ENCODE assay signal across 8 cellular contexts in the genomic region with DNA sequence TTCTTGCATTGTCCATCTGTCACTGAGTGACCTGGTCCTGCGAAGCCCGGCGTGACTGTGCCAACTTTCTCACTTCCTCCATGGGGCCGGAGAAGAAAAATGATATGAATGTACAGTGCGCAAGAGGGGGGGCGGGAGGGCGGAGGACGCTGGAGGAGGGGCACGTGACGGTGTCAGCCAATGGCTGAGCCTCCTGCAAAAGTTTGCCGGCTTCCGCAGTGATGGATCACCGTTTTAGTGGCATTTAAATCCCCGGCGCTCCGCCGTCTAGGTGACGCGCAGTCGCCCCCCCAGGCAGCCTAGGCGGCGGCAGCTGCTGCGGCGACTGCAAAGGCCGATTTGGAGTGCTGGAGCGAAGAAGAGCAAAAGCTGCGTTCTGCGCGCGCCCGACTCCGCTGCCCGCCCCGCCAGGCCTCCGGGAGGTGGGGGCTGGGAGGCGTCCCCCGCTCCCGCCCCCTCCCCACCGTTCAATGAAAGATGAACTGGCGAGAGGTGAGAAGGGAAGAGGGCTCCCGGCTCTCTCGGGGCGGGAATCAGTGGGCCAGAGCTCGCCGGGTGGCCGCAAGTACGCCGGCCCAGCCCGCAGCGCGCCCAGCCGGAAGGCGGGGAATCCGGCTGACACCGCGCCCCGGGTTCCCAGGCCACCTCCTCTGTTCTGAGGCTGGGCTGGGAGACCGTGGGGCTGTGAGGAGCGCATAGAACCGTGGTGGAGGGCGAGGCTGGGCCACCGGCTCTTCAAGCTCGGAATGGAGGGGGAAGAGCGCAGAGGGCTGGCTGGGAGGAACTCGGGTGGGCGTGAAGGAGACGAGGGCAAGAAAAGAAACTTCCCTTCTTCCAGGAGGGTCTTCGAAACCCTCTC. TPM values are rescaled to one million over a fixed set of nuclear protein-coding genes. Genes with fewer than 3 reads are reported as not detected.
A peak's percentile ranks its signal among the peaks of the same experiment; 100 is the strongest.
DNase-seq lines count a peak whose midpoint lies in the region; ATAC-seq and TF ChIP-seq lines count a peak whose summit lies in the region.

Gene HOXA1 (minus strand): TSS at position 104 of the 859 bp plus-strand sequence. CDS start 88 bp downstream, at position 16.

- peaks cover 25% of the 10 kb centered on the region for H3K36me3 Mint-ChIP-seq in effector memory CD8-positive, alpha-beta T cell (ENCODE audit: insufficient read depth)

- no peaks in the 10 kb centered on the region for H3K9me3 Mint-ChIP-seq in effector memory CD8-positive, alpha-beta T cell

- H3K9me3 ChIP-seq in mucosa of descending colon = no peaks in the 10 kb centered on the region

- DNase-seq in C1 segment of cervical spinal cord (lab: John Stamatoyannopoulos, UW) (peak in 8 of 14 donors; percentile 58 to 85 (median 74)), GM19240 (ENCODE audit: insufficient read length, low spot score) (peak; percentile 95), NCI-H524 (lab: John Stamatoyannopoulos, UW) (peak; percentile 65 to 90), mucosa of descending colon (peak; percentile 90 to 92 (median 91))
- DNase-seq in activated CD4-positive, alpha-beta T cell treated with anti-CD3 and anti-CD28 coated beads, Interleukin-2, amount 50 U/mL, for 48 hours = peak; percentile 64 to 74
- peak; percentile 72 to 74 (median 72) for DNase-seq in effector memory CD8-positive, alpha-beta T cell
- DNase-seq in stimulated activated CD8-positive, alpha-beta memory T cell treated with anti-CD3 and anti-CD28 coated beads, Interleukin-4, amount 100 ng/mL, for 48 hours = peak; percentile 80

- H3K36me3 ChIP-seq in mucosa of descending colon (ENCODE audit: low read depth) = no peaks in the 10 kb centered on the region

- peak within 1 kb of the TSS; percentile 78 to 83 for H3K4me3 Mint-ChIP-seq in effector memory CD8-positive, alpha-beta T cell

- intact Hi-C loops in mucosa of descending colon (cut with DNase I, micrococcal nuclease) = loop anchor here in 1 of 2 donors (10.0 kb wide), 1 partner anchor 231 kb away; the partner anchor contains the start of gene SKAP2

- H3K4me1 Mint-ChIP-seq in effector memory CD8-positive, alpha-beta T cell (ENCODE audit: low read depth in 2 of 2) = peaks cover 24 to 29% of the 10 kb centered on the region in 2 donors

- no peak for TF ChIP-seq CTCF in mucosa of descending colon (IDR thresholded peaks at IDR 0.05)

- H3K4me3 ChIP-seq in mucosa of descending colon = peak within 1 kb of the TSS; percentile 85

- ATAC-seq in HG03378 (IDR thresholded peaks at IDR 0.05; ENCODE audit: unreplicated experiment) (peak; percentile 86), mucosa of descending colon (peak; percentile 82)
- peak; percentile 90 for ATAC-seq in effector memory CD8-positive, alpha-beta T cell (replicated peaks)

- peaks cover 22% of the 10 kb centered on the region for H3K4me1 ChIP-seq in mucosa of descending colon (ENCODE audit: low read depth)

- peaks cover 37 to 60% of the 10 kb centered on the region in 2 donors for H3K27me3 Mint-ChIP-seq in effector memory CD8-positive, alpha-beta T cell

- peak within 1 kb of the TSS; percentile 79 to 84 for H3K27ac Mint-ChIP-seq in effector memory CD8-positive, alpha-beta T cell

RNA-seq across cellular contexts. Expression of gene HOXA1, which starts in this region (rescaled TPM):
- 1 to 10 TPM; 1.5 to 2.7 (median 2.1) TPM for total RNA-seq in mucosa of descending colon

Comparison
In these comparisons a context has a peak if more than half of its experiments do, and no peak if none do; other contexts are left out.
1. Peak in every context shown above with its lines: DNase-seq, ATAC-seq and H3K4me3 ChIP-seq.